In the genomic region with DNA sequence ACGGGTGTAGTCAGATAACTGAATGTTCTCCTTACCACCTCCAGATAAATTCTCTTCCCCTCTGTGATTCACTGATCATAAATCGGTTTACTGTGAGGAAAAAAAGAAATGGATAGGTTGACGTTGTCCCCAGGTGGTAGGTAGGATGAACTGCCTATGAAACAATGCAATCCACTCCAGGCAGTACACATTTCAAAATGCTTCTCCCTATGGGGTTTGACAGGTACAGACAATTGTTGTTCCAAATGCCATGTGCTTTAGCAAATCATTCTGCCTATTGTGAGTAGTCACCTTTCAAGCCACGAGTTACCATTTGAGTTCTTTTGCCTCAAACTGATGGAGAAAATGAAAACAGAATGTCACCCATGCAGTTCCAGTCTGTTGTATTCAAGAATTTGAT, we compare ENCODE assay signal across 1 cellular context.
TF ChIP-seq lines count a peak whose summit lies in the region.

No MANE protein-coding gene starts in this region.

TF ChIP-seq in HEK293T, 16 proteins besides CTCF, POLR2A, EP300 and RAD21 (continued from another document):
- TF ChIP-seq BHLHE40 (IDR thresholded peaks at IDR 0.05; ENCODE audit: borderline replicate concordance) = no peak
